1 cellular context compared by ENCODE assay signal in genomic region chrX:153495362-153495751, GRCh38.
TF ChIP-seq lines count a peak whose summit lies in the region.

No MANE protein-coding gene starts in this region.

TF ChIP-seq in K562, 482 proteins besides CTCF, POLR2A, EP300 and RAD21:
- TF ChIP-seq ZNF785 (CRISPR knock-in tag; IDR thresholded peaks at IDR 0.05) (no peak), NRF1 (conservative IDR thresholded peaks at IDR 0.05 in 1 of 2, IDR thresholded peaks at IDR 0.05 in 1 of 2) (peak; percentile 63 to 69), DEAF1 (CRISPR knock-in tag; IDR thresholded peaks at IDR 0.05) (no peak), ZNF174 (CRISPR knock-in tag; IDR thresholded peaks at IDR 0.05) (no peak)
